Comparison of ENCODE assay signal across 23 cellular contexts in genomic region chr12:109495012-109495411, GRCh38.
"Had no signal": no experiment of that assay in that cellular context is flagged by ENCODE, and none has a peak within 500 bp of the region (broad histone marks: within the 10 kb centered on the region; RNA-seq: fewer than 3 reads in every experiment).

No MANE protein-coding gene starts in this region.

- H3K27ac Mint-ChIP-seq: dendritic cell treated with granulocyte-macrophage colony-stimulating factor and Interleukin-4, amounts not matched to agents 40 ng/mL and 50 ng/mL, for 4 days; effector memory CD8-positive, alpha-beta T cell; memory B cell; mesothelial cell of epicardium; nephron progenitor cell; stimulated activated memory B cell treated with anti-CD40 and anti-IgM and Interleukin-4, amounts not matched to agents 10 μg/mL and 1 μg/mL and 100 μg/mL, for 72 hours had no signal

- H3K4me3 Mint-ChIP-seq: dendritic cell treated with granulocyte-macrophage colony-stimulating factor and Interleukin-4, amounts not matched to agents 40 ng/mL and 50 ng/mL, for 4 days; effector memory CD8-positive, alpha-beta T cell; memory B cell; mesothelial cell of epicardium; nephron progenitor cell; stimulated activated memory B cell treated with anti-CD40 and anti-IgM and Interleukin-4, amounts not matched to agents 10 μg/mL and 1 μg/mL and 100 μg/mL, for 72 hours had no signal

- H3K27me3 Mint-ChIP-seq: dendritic cell treated with granulocyte-macrophage colony-stimulating factor and Interleukin-4, amounts not matched to agents 40 ng/mL and 50 ng/mL, for 4 days; effector memory CD8-positive, alpha-beta T cell; memory B cell; stimulated activated memory B cell treated with anti-CD40 and anti-IgM and Interleukin-4, amounts not matched to agents 10 μg/mL and 1 μg/mL and 100 μg/mL, for 72 hours had no signal

- H3K4me3 ChIP-seq: esophagus squamous epithelium, gastroesophageal sphincter, left ventricle myocardium inferior, lower lobe of right lung, psoas muscle, spleen, stomach had no signal

- H3K9me3 Mint-ChIP-seq: dendritic cell treated with granulocyte-macrophage colony-stimulating factor and Interleukin-4, amounts not matched to agents 40 ng/mL and 50 ng/mL, for 4 days; effector memory CD8-positive, alpha-beta T cell; stimulated activated memory B cell treated with anti-CD40 and anti-IgM and Interleukin-4, amounts not matched to agents 10 μg/mL and 1 μg/mL and 100 μg/mL, for 72 hours had no signal

- H3K9me3 ChIP-seq: esophagus squamous epithelium, gastroesophageal sphincter, left ventricle myocardium inferior, lower lobe of right lung, psoas muscle, spleen, stomach had no signal

- ATAC-seq: effector memory CD8-positive, alpha-beta T cell; gastroesophageal sphincter; left cardiac atrium; lower lobe of right lung; psoas muscle; sciatic nerve; stimulated activated memory B cell treated with anti-CD40 and anti-IgM and Interleukin-4, amounts not matched to agents 10 μg/mL and 1 μg/mL and 100 μg/mL, for 72 hours had no signal

- H3K4me1 Mint-ChIP-seq: memory B cell; nephron progenitor cell; stimulated activated memory B cell treated with anti-CD40 and anti-IgM and Interleukin-4, amounts not matched to agents 10 μg/mL and 1 μg/mL and 100 μg/mL, for 72 hours had no signal

- H3K27me3 ChIP-seq: esophagus squamous epithelium, gastroesophageal sphincter, spleen, stomach had no signal

- DNase-seq: effector memory CD8-positive, alpha-beta T cell; esophagus squamous epithelium; foreskin fibroblast; kidney; left cardiac atrium; left ventricle myocardium inferior; lower lobe of right lung; nephron progenitor cell; psoas muscle; retina; spleen; stimulated activated CD4-positive, alpha-beta T cell treated with anti-CD3 and anti-CD28 coated beads, Interleukin-15, amount 100 ng/mL, for 24 hours; stimulated activated CD4-positive, alpha-beta T cell treated with anti-CD3 and anti-CD28 coated beads, Interleukin-1b, Interleukin-23, amount 100 ng/mL, for 48 hours; stimulated activated CD4-positive, alpha-beta T cell treated with anti-CD3 and anti-CD28 coated beads, Interleukin-4, amount 100 ng/mL, for 24 hours; stomach; substantia nigra; trophoblast cell had no signal

- H3K27ac ChIP-seq: esophagus squamous epithelium, gastroesophageal sphincter, left ventricle myocardium inferior, lower lobe of right lung, psoas muscle, spleen, stomach had no signal

- H3K4me1 ChIP-seq: gastroesophageal sphincter, left ventricle myocardium inferior, lower lobe of right lung, spleen, stomach had no signal
